Comparison of ENCODE assay signal across 19 cellular contexts in genomic region chr1:217590598-217590997, GRCh38. TPM values are rescaled to one million over a fixed set of nuclear protein-coding genes. Genes with fewer than 3 reads are reported as not detected.
"Had no signal": no experiment of that assay in that cellular context is flagged by ENCODE, and none has a peak within 500 bp of the region (broad histone marks: within the 10 kb centered on the region; RNA-seq: fewer than 3 reads in every experiment).

No MANE protein-coding gene starts in this region.

- H3K27me3 Mint-ChIP-seq: activated B cell treated with CpG ODN at 0.5 μM for 24 hours; activated naive CD8-positive, alpha-beta T cell treated with anti-CD3 and anti-CD28 coated beads, Interleukin-2, amount 10 ng/mL, durations not matched to agents 7 days and 5 days; brain; naive thymus-derived CD4-positive, alpha-beta T cell had no signal

- H3K27ac Mint-ChIP-seq: activated B cell treated with CpG ODN at 0.5 μM for 24 hours; activated naive CD8-positive, alpha-beta T cell treated with anti-CD3 and anti-CD28 coated beads, Interleukin-2, amount 10 ng/mL, durations not matched to agents 7 days and 5 days; brain; stimulated activated effector memory CD8-positive, alpha-beta T cell treated with anti-CD3 and anti-CD28 coated beads, Interleukin-12 subunit alpha, Interleukin-12 subunit beta, amount 100 ng/mL, for 72 hours had no signal

- H3K27ac ChIP-seq: colonic mucosa, neutrophil, parathyroid adenoma, thoracic aorta had no signal

- H3K4me3 ChIP-seq: colonic mucosa, thoracic aorta had no signal

- H3K36me3 Mint-ChIP-seq: brain; stimulated activated effector memory CD8-positive, alpha-beta T cell treated with anti-CD3 and anti-CD28 coated beads, Interleukin-12 subunit alpha, Interleukin-12 subunit beta, amount 100 ng/mL, for 72 hours had no signal

- H3K79me2 ChIP-seq: parathyroid adenoma had no signal

- H3K4me1 ChIP-seq: colonic mucosa, parathyroid adenoma had no signal

- H3K27me3 ChIP-seq: colonic mucosa, neutrophil had no signal

- H3K4me1 Mint-ChIP-seq: activated B cell treated with CpG ODN at 0.5 μM for 24 hours; activated naive CD8-positive, alpha-beta T cell treated with anti-CD3 and anti-CD28 coated beads, Interleukin-2, amount 10 ng/mL, durations not matched to agents 7 days and 5 days; brain; stimulated activated effector memory CD8-positive, alpha-beta T cell treated with anti-CD3 and anti-CD28 coated beads, Interleukin-12 subunit alpha, Interleukin-12 subunit beta, amount 100 ng/mL, for 72 hours had no signal

- H3K36me3 ChIP-seq: colonic mucosa, neutrophil, thoracic aorta had no signal

- H2AFZ ChIP-seq: parathyroid adenoma had no signal

- H3K9ac ChIP-seq: parathyroid adenoma had no signal

- H3K9me3 ChIP-seq: colonic mucosa, neutrophil, thoracic aorta had no signal

- ATAC-seq: naive thymus-derived CD4-positive, alpha-beta T cell; stimulated activated effector memory CD8-positive, alpha-beta T cell treated with anti-CD3 and anti-CD28 coated beads, Interleukin-12 subunit alpha, Interleukin-12 subunit beta, amount 100 ng/mL, for 72 hours had no signal

- H3K9me3 Mint-ChIP-seq: activated B cell treated with CpG ODN at 0.5 μM for 24 hours; activated naive CD8-positive, alpha-beta T cell treated with anti-CD3 and anti-CD28 coated beads, Interleukin-2, amount 10 ng/mL, durations not matched to agents 7 days and 5 days; brain; naive thymus-derived CD4-positive, alpha-beta T cell; stimulated activated effector memory CD8-positive, alpha-beta T cell treated with anti-CD3 and anti-CD28 coated beads, Interleukin-12 subunit alpha, Interleukin-12 subunit beta, amount 100 ng/mL, for 72 hours had no signal

- DNase-seq: activated B cell treated with CpG ODN at 0.5 μM for 24 hours; activated CD4-positive, alpha-beta T cell treated with anti-CD3 and anti-CD28 coated beads, Interleukin-2, amount 50 U/mL, for 1 hour; activated CD8-positive, alpha-beta memory T cell treated with anti-CD3 and anti-CD28 coated beads for 24 hours; activated gamma-delta T cell treated with Interleukin-2 at 50 U/mL for 16 hours; activated naive CD8-positive, alpha-beta T cell treated with anti-CD3 and anti-CD28 coated beads, Interleukin-2, amount 10 ng/mL, durations not matched to agents 7 days and 5 days; central memory CD4-positive, alpha-beta T cell; colonic mucosa; foreskin melanocyte; head of caudate nucleus; naive thymus-derived CD4-positive, alpha-beta T cell; retina; T-helper 2 cell had no signal

- H3K4me3 Mint-ChIP-seq: activated B cell treated with CpG ODN at 0.5 μM for 24 hours; activated naive CD8-positive, alpha-beta T cell treated with anti-CD3 and anti-CD28 coated beads, Interleukin-2, amount 10 ng/mL, durations not matched to agents 7 days and 5 days; brain; naive thymus-derived CD4-positive, alpha-beta T cell; stimulated activated effector memory CD8-positive, alpha-beta T cell treated with anti-CD3 and anti-CD28 coated beads, Interleukin-12 subunit alpha, Interleukin-12 subunit beta, amount 100 ng/mL, for 72 hours had no signal

RNA-seq across cellular contexts. Expression of gene SPATA17, which starts 40.5 kb away (rescaled TPM):
- total RNA-seq: activated B cell treated with CpG ODN at 0.5 μM for 24 hours; activated naive CD8-positive, alpha-beta T cell treated with anti-CD3 and anti-CD28 coated beads, Interleukin-2, amount 10 ng/mL, durations not matched to agents 7 days and 5 days; endothelial cell of umbilical vein; lung microvascular endothelial cell; naive thymus-derived CD4-positive, alpha-beta T cell had no signal
- polyA plus RNA-seq: endothelial cell of umbilical vein; naive thymus-derived CD4-positive, alpha-beta T cell had no signal
